ENCODE assay signal across 10 cellular contexts in genomic region chr1:157403608-157404007, GRCh38.
DNase-seq lines count a peak whose midpoint lies in the region; ATAC-seq, FAIRE-seq and TF ChIP-seq lines count a peak whose summit lies in the region.
"Had no signal": no experiment of that assay in that cellular context is flagged by ENCODE, and none has a peak within 500 bp of the region (broad histone marks: within the 10 kb centered on the region; RNA-seq: fewer than 3 reads in every experiment).

No MANE protein-coding gene starts in this region.

- H3K9me3 Mint-ChIP-seq in activated CD8-positive, alpha-beta memory T cell treated with anti-CD3 and anti-CD28 coated beads, Interleukin-2, amount 10 ng/mL, durations not matched to agents 7 days and 5 days (ENCODE audit: low read depth) = no peaks in the 10 kb centered on the region
- no peaks in the 10 kb centered on the region for H3K9me3 Mint-ChIP-seq in naive thymus-derived CD8-positive, alpha-beta T cell

- DNase-seq in GM12891 (ENCODE audit: insufficient read length, low spot score) = no peak
- peak; percentile 12 for DNase-seq in colonic mucosa
- no peak for DNase-seq in activated CD8-positive, alpha-beta memory T cell treated with anti-CD3 and anti-CD28 coated beads, Interleukin-2, amount 10 ng/mL, durations not matched to agents 7 days and 5 days
- no peak for DNase-seq in amniotic stem cell (lab: John Stamatoyannopoulos, UW)
- DNase-seq in naive thymus-derived CD8-positive, alpha-beta T cell = no peak
- no peak for DNase-seq in SK-N-DZ (ENCODE audit: low spot score)
- DNase-seq: BE2C had no signal

- H3K4me3 Mint-ChIP-seq in activated CD8-positive, alpha-beta memory T cell treated with anti-CD3 and anti-CD28 coated beads, Interleukin-2, amount 10 ng/mL, durations not matched to agents 7 days and 5 days = no peak overlapping the region
- H3K4me3 Mint-ChIP-seq in naive thymus-derived CD8-positive, alpha-beta T cell = peak overlapping the region in 1 of 10 donors; percentile 48

- no peak overlapping the region for H3K27ac Mint-ChIP-seq in activated CD8-positive, alpha-beta memory T cell treated with anti-CD3 and anti-CD28 coated beads, Interleukin-2, amount 10 ng/mL, durations not matched to agents 7 days and 5 days
- no peak overlapping the region for H3K27ac Mint-ChIP-seq in naive thymus-derived CD8-positive, alpha-beta T cell

- no peak for TF ChIP-seq POLR2A in GM12891 (IDR thresholded peaks at IDR 0.05; ENCODE audit: low read depth, low read length)

- no peaks in the 10 kb centered on the region for H3K9me3 ChIP-seq in colonic mucosa
- H3K9me3 ChIP-seq: BE2C, suprapubic skin had no signal

- no peak overlapping the region for H3K4me3 ChIP-seq in colonic mucosa
- H3K4me3 ChIP-seq: suprapubic skin had no signal

- peaks cover 45% of the 10 kb centered on the region for H3K27me3 Mint-ChIP-seq in activated CD8-positive, alpha-beta memory T cell treated with anti-CD3 and anti-CD28 coated beads, Interleukin-2, amount 10 ng/mL, durations not matched to agents 7 days and 5 days
- peaks cover 15 to 58% (median 28%) of the 10 kb centered on the region in 5 donors for H3K27me3 Mint-ChIP-seq in naive thymus-derived CD8-positive, alpha-beta T cell

- H3K27me3 ChIP-seq in colonic mucosa = no peaks in the 10 kb centered on the region
- H3K27me3 ChIP-seq: suprapubic skin had no signal

- H3K27ac ChIP-seq in colonic mucosa = no peak overlapping the region
- H3K27ac ChIP-seq: suprapubic skin had no signal

- no peaks in the 10 kb centered on the region for H3K36me3 ChIP-seq in colonic mucosa
- H3K36me3 ChIP-seq: BE2C, suprapubic skin had no signal

- CTCF ChIA-PET in activated CD8-positive, alpha-beta memory T cell treated with anti-CD3 and anti-CD28 coated beads, Interleukin-2, amount 10 ng/mL, durations not matched to agents 7 days and 5 days (lab: Charles Lee) = no interaction called here

- peak; percentile 17 for ATAC-seq in GM21360 (IDR thresholded peaks at IDR 0.05; ENCODE audit: unreplicated experiment)
- ATAC-seq in HG03135 (IDR thresholded peaks at IDR 0.05; ENCODE audit: unreplicated experiment) = peak; percentile 42
- ATAC-seq in activated CD8-positive, alpha-beta memory T cell treated with anti-CD3 and anti-CD28 coated beads, Interleukin-2, amount 10 ng/mL, durations not matched to agents 7 days and 5 days = no peak
- ATAC-seq in naive thymus-derived CD8-positive, alpha-beta T cell = no peak

- no peaks in the 10 kb centered on the region for H3K36me3 Mint-ChIP-seq in activated CD8-positive, alpha-beta memory T cell treated with anti-CD3 and anti-CD28 coated beads, Interleukin-2, amount 10 ng/mL, durations not matched to agents 7 days and 5 days
- no peaks in the 10 kb centered on the region for H3K36me3 Mint-ChIP-seq in naive thymus-derived CD8-positive, alpha-beta T cell

- H3K4me1 Mint-ChIP-seq in activated CD8-positive, alpha-beta memory T cell treated with anti-CD3 and anti-CD28 coated beads, Interleukin-2, amount 10 ng/mL, durations not matched to agents 7 days and 5 days = peaks cover 7% of the 10 kb centered on the region
- H3K4me1 Mint-ChIP-seq in naive thymus-derived CD8-positive, alpha-beta T cell = peaks cover 0 to 43% (median 0%) of the 10 kb centered on the region in 4 donors

- H3K9ac ChIP-seq in colonic mucosa (ENCODE audit: low read depth in 2 of 2, low read length in 2 of 2) = no peak overlapping the region

- no peaks in the 10 kb centered on the region for H3K4me1 ChIP-seq in colonic mucosa
- H3K4me1 ChIP-seq: BE2C, suprapubic skin had no signal

- intact Hi-C loops in colonic mucosa (cut with DNase I) = no loop called here

- TF ChIP-seq CTCF in colonic mucosa (IDR thresholded peaks at IDR 0.05) = no peak

- FAIRE-seq in GM12891 (lab: Jason Lieb, UNC) = no peak

- POLR2A ChIA-PET in naive thymus-derived CD8-positive, alpha-beta T cell (lab: Charles Lee) = no interaction called here

TF ChIP-seq in GM12891, 5 proteins besides CTCF, POLR2A, EP300 and RAD21:
- no peak for TF ChIP-seq POU2F2 (IDR thresholded peaks at IDR 0.05; ENCODE audit: low read depth, low read length)
- TF ChIP-seq SPI1 (IDR thresholded peaks at IDR 0.05; ENCODE audit: low read depth, low read length) = 0 out of 2 replicates have a peak, but pooled peaks have one; percentile 5
- TF ChIP-seq PAX5 (IDR thresholded peaks at IDR 0.05; ENCODE audit: insufficient read depth, low read length, severe bottlenecking) = no peak
- no peak for TF ChIP-seq TAF1 (IDR thresholded peaks at IDR 0.05; ENCODE audit: low read depth, low read length)
- TF ChIP-seq POLR2AphosphoS5 (IDR thresholded peaks at IDR 0.05; ENCODE audit: low read depth, low read length) = no peak

Comparison
In these comparisons a context has a peak if more than half of its experiments do, and no peak if none do; other contexts are left out.
1. ATAC-seq: peak in GM21360 (single experiment) and HG03135 (single experiment); none in activated CD8-positive, alpha-beta memory T cell treated with anti-CD3 and anti-CD28 coated beads, Interleukin-2, amount 10 ng/mL, durations not matched to agents 7 days and 5 days (single experiment) and naive thymus-derived CD8-positive, alpha-beta T cell (0 of 2).